Comparison of ENCODE assay signal across 11 cellular contexts in the genomic region with DNA sequence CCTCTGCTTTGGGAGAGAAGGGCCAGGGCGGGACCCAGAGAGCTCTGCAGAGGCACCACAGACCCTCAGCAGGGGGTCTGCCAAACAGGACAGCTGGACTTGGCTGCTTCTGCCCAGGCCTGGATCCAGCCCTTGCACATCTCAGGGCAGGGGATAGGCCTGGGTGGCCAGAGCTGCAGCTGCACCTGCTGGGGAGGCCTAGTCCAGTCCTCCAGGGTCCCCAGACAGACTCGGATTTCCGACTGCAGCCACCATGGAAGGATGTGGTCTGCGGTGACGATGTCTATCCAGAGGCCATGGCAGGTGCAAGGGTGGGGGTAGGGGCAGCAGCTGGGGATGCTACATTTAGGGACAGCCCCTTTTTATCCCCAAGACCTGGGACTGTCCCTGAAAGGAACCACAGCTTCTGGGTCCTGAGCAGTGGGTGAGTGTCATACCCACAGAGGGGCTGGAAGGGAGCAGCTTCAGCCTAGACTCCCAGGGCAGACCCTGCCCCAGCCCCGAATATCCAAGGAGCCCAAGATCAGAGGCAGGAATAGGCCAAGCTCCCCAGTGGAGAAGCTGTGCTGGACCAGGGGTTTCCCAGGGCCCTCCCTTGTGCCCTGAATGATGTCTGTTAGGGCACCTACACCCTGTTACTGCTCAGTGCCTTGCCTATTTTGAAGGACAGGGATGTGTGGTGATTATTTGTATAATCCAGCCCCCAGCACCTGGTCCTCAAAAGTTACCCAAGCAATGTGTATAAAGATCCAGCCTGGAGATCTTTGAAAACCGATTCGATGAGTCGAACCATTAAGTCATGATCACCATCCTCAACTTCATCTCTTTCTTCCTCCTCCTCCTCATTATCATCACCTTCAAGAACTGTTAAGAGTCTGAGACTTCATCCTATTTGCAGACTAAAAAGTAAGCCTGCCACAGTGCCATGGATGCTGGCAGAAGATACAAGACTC. TPM values are rescaled to one million over a fixed set of nuclear protein-coding genes. Genes with fewer than 3 reads are reported as not detected.
A peak's percentile ranks its signal among the peaks of the same experiment; 100 is the strongest.
DNase-seq lines count a peak whose midpoint lies in the region; ATAC-seq and TF ChIP-seq lines count a peak whose summit lies in the region.
"Had no signal": no experiment of that assay in that cellular context is flagged by ENCODE, and none has a peak within 500 bp of the region (broad histone marks: within the 10 kb centered on the region; RNA-seq: fewer than 3 reads in every experiment).

No MANE protein-coding gene starts in this region.

- peak; percentile 48 for DNase-seq in activated CD4-positive, alpha-beta T cell treated with anti-CD3 and anti-CD28 coated beads, Interleukin-2, amount 10 ng/mL, durations not matched to agents 7 days and 5 days
- DNase-seq in activated CD4-positive, alpha-beta T cell treated with anti-CD3 and anti-CD28 coated beads, Interleukin-2, amount 50 U/mL, for 1 hour: no peak
- peak; percentile 59 for DNase-seq in activated CD4-positive, CD25-positive, alpha-beta regulatory T cell treated with anti-CD3 and anti-CD28 coated beads, Interleukin-2, amount 50 U/mL, for 72 hours
- DNase-seq in stimulated activated CD8-positive, alpha-beta memory T cell treated with anti-CD3 and anti-CD28 coated beads, Interleukin-4, amount 100 ng/mL, for 48 hours: peak; percentile 67
- DNase-seq in OCI-M1 (lab: John Stamatoyannopoulos, UW) (no peak), NOMO-1 treated with DMSO at 0.1 percent for 48 hours (lab: John Stamatoyannopoulos, UW; ENCODE audit: unreplicated experiment) (no peak), uterus (no peak)
- DNase-seq: NCI-H774 had no signal

- no peaks in the 10 kb centered on the region for H3K36me3 Mint-ChIP-seq in activated CD4-positive, alpha-beta T cell treated with anti-CD3 and anti-CD28 coated beads, Interleukin-2, amount 10 ng/mL, durations not matched to agents 7 days and 5 days (ENCODE audit: low read depth)

- H3K27me3 ChIP-seq in uterus: no peaks in the 10 kb centered on the region

- no peak for TF ChIP-seq CTCF in uterus (IDR thresholded peaks at IDR 0.05)

- CTCF ChIA-PET in activated CD4-positive, alpha-beta T cell treated with anti-CD3 and anti-CD28 coated beads, Interleukin-2, amount 10 ng/mL, durations not matched to agents 7 days and 5 days (lab: Charles Lee): interaction anchor here (1.0 to 6.4 kb wide), 23 partner anchors 8 to 140 kb away, joined by 3 to 41 read pairs (median 5); no protein-coding TSS in a partner anchor

- H3K27me3 Mint-ChIP-seq in activated CD4-positive, alpha-beta T cell treated with anti-CD3 and anti-CD28 coated beads, Interleukin-2, amount 10 ng/mL, durations not matched to agents 7 days and 5 days: peaks cover 27% of the 10 kb centered on the region

- H3K4me1 Mint-ChIP-seq in activated CD4-positive, alpha-beta T cell treated with anti-CD3 and anti-CD28 coated beads, Interleukin-2, amount 10 ng/mL, durations not matched to agents 7 days and 5 days: peaks cover 14% of the 10 kb centered on the region

- H3K36me3 ChIP-seq in uterus: no peaks in the 10 kb centered on the region
- H3K36me3 ChIP-seq: heart right ventricle had no signal

- no peak overlapping the region for H3K27ac ChIP-seq in uterus
- H3K27ac ChIP-seq: heart right ventricle had no signal

- POLR2A ChIA-PET in activated CD4-positive, alpha-beta T cell treated with anti-CD3 and anti-CD28 coated beads, Interleukin-2, amount 10 ng/mL, durations not matched to agents 7 days and 5 days (lab: Charles Lee): no interaction called here

- H3K4me1 ChIP-seq in uterus: no peaks in the 10 kb centered on the region
- H3K4me1 ChIP-seq: heart right ventricle had no signal

- no peak overlapping the region for H3K27ac Mint-ChIP-seq in activated CD4-positive, alpha-beta T cell treated with anti-CD3 and anti-CD28 coated beads, Interleukin-2, amount 10 ng/mL, durations not matched to agents 7 days and 5 days

- no peak for TF ChIP-seq POLR2A in uterus (IDR thresholded peaks at IDR 0.05)

- intact Hi-C loops in uterus (cut with DNase I; ENCODE audit: low total_unique reads): no loop called here

- ATAC-seq in HG02884 (IDR thresholded peaks at IDR 0.05; ENCODE audit: unreplicated experiment): peak; percentile 56

- H3K4me3 Mint-ChIP-seq in activated CD4-positive, alpha-beta T cell treated with anti-CD3 and anti-CD28 coated beads, Interleukin-2, amount 10 ng/mL, durations not matched to agents 7 days and 5 days: no peak overlapping the region

- H3K4me3 ChIP-seq in uterus: no peak overlapping the region
- H3K4me3 ChIP-seq: heart right ventricle had no signal

- H3K9me3 Mint-ChIP-seq in activated CD4-positive, alpha-beta T cell treated with anti-CD3 and anti-CD28 coated beads, Interleukin-2, amount 10 ng/mL, durations not matched to agents 7 days and 5 days: no peaks in the 10 kb centered on the region

- no peaks in the 10 kb centered on the region for H3K9me3 ChIP-seq in uterus
- H3K9me3 ChIP-seq: heart right ventricle had no signal

RNA-seq across cellular contexts. Expression of gene IGLL5, which starts 2.5 kb away (rescaled TPM):
- not detected for total RNA-seq in activated CD4-positive, alpha-beta T cell treated with anti-CD3 and anti-CD28 coated beads, Interleukin-2, amount 10 ng/mL, durations not matched to agents 7 days and 5 days
- total RNA-seq in uterus: 1 to 10 TPM in 2 of 4 donors, under 1 TPM in 1, not detected in 1; 0.90 to 7.4 (median 2.7) TPM
- total RNA-seq: H1 had no signal

Comparison
In these comparisons a context has a peak if more than half of its experiments do, and no peak if none do; other contexts are left out.
1. DNase-seq: peak in activated CD4-positive, alpha-beta T cell treated with anti-CD3 and anti-CD28 coated beads, Interleukin-2, amount 10 ng/mL, durations not matched to agents 7 days and 5 days (single experiment), activated CD4-positive, CD25-positive, alpha-beta regulatory T cell treated with anti-CD3 and anti-CD28 coated beads, Interleukin-2, amount 50 U/mL, for 72 hours (single experiment) and stimulated activated CD8-positive, alpha-beta memory T cell treated with anti-CD3 and anti-CD28 coated beads, Interleukin-4, amount 100 ng/mL, for 48 hours (single experiment); none in activated CD4-positive, alpha-beta T cell treated with anti-CD3 and anti-CD28 coated beads, Interleukin-2, amount 50 U/mL, for 1 hour (single experiment), OCI-M1 (single experiment), NOMO-1 treated with DMSO at 0.1 percent for 48 hours (single experiment) and uterus (0 of 2).